Comparison of ENCODE assay signal across 15 cellular contexts in the genomic region with DNA sequence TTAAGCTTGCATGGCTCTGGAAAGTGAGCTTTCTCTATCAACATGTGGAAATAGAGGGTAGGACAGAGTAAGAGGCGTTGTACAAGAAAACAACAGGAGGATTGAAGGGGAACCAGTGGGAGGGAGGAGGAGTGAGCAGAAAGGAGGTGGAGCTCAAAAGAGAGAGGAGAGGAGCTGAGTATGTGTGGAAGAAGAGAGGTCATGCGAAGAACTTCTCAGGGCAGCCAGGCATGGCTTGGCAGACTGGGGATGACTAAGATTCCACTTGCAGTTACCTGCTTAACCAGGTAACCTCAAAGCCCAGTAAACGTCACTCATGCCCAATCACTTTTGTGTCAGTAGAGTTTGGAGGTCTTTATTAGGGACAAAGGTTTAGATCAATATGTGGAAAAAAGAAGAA.
DNase-seq lines count a peak whose midpoint lies in the region; ATAC-seq and TF ChIP-seq lines count a peak whose summit lies in the region.
"Had no signal": no experiment of that assay in that cellular context is flagged by ENCODE, and none has a peak within 500 bp of the region (broad histone marks: within the 10 kb centered on the region; RNA-seq: fewer than 3 reads in every experiment).

No MANE protein-coding gene starts in this region.

- H3F3A ChIP-seq in DOHH2 (ENCODE audit: control insufficient read depth, insufficient read depth) (no peaks in the 10 kb centered on the region), neural progenitor cell (ENCODE audit: low read depth) (no peaks in the 10 kb centered on the region)

- peak overlapping the region; percentile 50 for H2AFZ ChIP-seq in neural progenitor cell (replicated peaks)

- no peak for TF ChIP-seq CTCF in DOHH2 (IDR thresholded peaks at IDR 0.05; ENCODE audit: low read depth, low read length, poor library complexity, severe bottlenecking)
- no peak for TF ChIP-seq CTCF in epithelial cell of esophagus (IDR thresholded peaks at IDR 0.05; ENCODE audit: insufficient read depth, low read depth, low read length, missing control alignments)
- no peak for TF ChIP-seq CTCF in neural progenitor cell (IDR thresholded peaks at IDR 0.05)

- H3K4me3 ChIP-seq in DOHH2 (ENCODE audit: low read length) (no peak overlapping the region), epithelial cell of esophagus (ENCODE audit: low read length) (no peak overlapping the region), neural progenitor cell (no peak overlapping the region)
- H3K4me3 ChIP-seq: MG63 had no signal

- H4K20me1 ChIP-seq in DOHH2 (ENCODE audit: control insufficient read depth, insufficient read depth, low read depth, low read length), result no peaks in the 10 kb centered on the region
- H4K20me1 ChIP-seq in neural progenitor cell (ENCODE audit: low read depth), result no peaks in the 10 kb centered on the region

- H3K27ac Mint-ChIP-seq in neural progenitor cell, result no peak overlapping the region

- H3K27ac ChIP-seq in DOHH2 (ENCODE audit: low read depth, low read length), result no peak overlapping the region
- H3K27ac ChIP-seq in neural progenitor cell, result no peak overlapping the region
- no peak overlapping the region for H3K27ac ChIP-seq in caudate nucleus (ENCODE audit: low read depth, low read length)

- no peak overlapping the region for H3K4me3 Mint-ChIP-seq in neural progenitor cell

- no peak for ATAC-seq in HG02870 (IDR thresholded peaks at IDR 0.05; ENCODE audit: unreplicated experiment)

- H3K36me3 Mint-ChIP-seq in neural progenitor cell, result peaks cover 6% of the 10 kb centered on the region

- peaks cover 38% of the 10 kb centered on the region for H3K4me1 ChIP-seq in DOHH2 (ENCODE audit: control insufficient read depth, low read length)
- peaks cover 12% of the 10 kb centered on the region for H3K4me1 ChIP-seq in neural progenitor cell

- peaks cover 2% of the 10 kb centered on the region for H3K27me3 Mint-ChIP-seq in neural progenitor cell (ENCODE audit: insufficient read depth, low read depth)

- H3K27me3 ChIP-seq in DOHH2 (ENCODE audit: control insufficient read depth, low read length) (no peaks in the 10 kb centered on the region), neural progenitor cell (no peaks in the 10 kb centered on the region)
- H3K27me3 ChIP-seq: MG63 had no signal

- peaks cover 22% of the 10 kb centered on the region for H3K9me3 Mint-ChIP-seq in neural progenitor cell

- H3K9me3 ChIP-seq in DOHH2 (ENCODE audit: control insufficient read depth, insufficient read depth, low read length) (peaks cover 11% of the 10 kb centered on the region; the same call in 1 of the 2 replicates), neural progenitor cell (ENCODE audit: low read depth) (no peaks in the 10 kb centered on the region)

- peak; percentile 15 for DNase-seq in HPDE6-E6E7 (ENCODE audit: extremely low spot score)
- peak; percentile 68 for DNase-seq in epithelial cell of esophagus (ENCODE audit: low read depth)
- no peak for DNase-seq in neural progenitor cell (ENCODE audit: low spot score)
- DNase-seq in putamen (ENCODE audit: low spot score), result no peak
- no peak for DNase-seq in caudate nucleus (lab: John Stamatoyannopoulos, UW)
- DNase-seq in SHP77 treated with DMSO at 0.1 percent for 48 hours (lab: John Stamatoyannopoulos, UW), result no peak
- DNase-seq: COR-L47, DMS153, GOT3, MG63, NCI-H1092, NCI-H510A treated with DMSO at 0.1 percent for 48 hours, NCI-H82 had no signal

- no peaks in the 10 kb centered on the region for H3K9me2 ChIP-seq in DOHH2 (replicated peaks; ENCODE audit: control insufficient read depth, low read length)

- H3K36me3 ChIP-seq in DOHH2 (ENCODE audit: control insufficient read depth, low read length), result no peaks in the 10 kb centered on the region
- no peaks in the 10 kb centered on the region for H3K36me3 ChIP-seq in neural progenitor cell

- no peaks in the 10 kb centered on the region for H3K79me2 ChIP-seq in DOHH2 (ENCODE audit: control insufficient read depth, low read length)
- no peaks in the 10 kb centered on the region for H3K79me2 ChIP-seq in neural progenitor cell (ENCODE audit: low read depth)

- peaks cover 6% of the 10 kb centered on the region for H3K4me1 Mint-ChIP-seq in neural progenitor cell

- no peak overlapping the region for H3K9ac ChIP-seq in neural progenitor cell

- H3K4me2 ChIP-seq in DOHH2 (ENCODE audit: low read length), result peak overlapping the region; percentile 29; the same call in 1 of the 2 replicates
- no peak overlapping the region for H3K4me2 ChIP-seq in neural progenitor cell

Comparison
In these comparisons a context has a peak if more than half of its experiments do, and no peak if none do; other contexts are left out.
1. DNase-seq: peak in HPDE6-E6E7 (single experiment) and epithelial cell of esophagus (single experiment); none in neural progenitor cell (single experiment), putamen (single experiment), caudate nucleus (0 of 61) and SHP77 treated with DMSO at 0.1 percent for 48 hours (single experiment).